In the genomic region with DNA sequence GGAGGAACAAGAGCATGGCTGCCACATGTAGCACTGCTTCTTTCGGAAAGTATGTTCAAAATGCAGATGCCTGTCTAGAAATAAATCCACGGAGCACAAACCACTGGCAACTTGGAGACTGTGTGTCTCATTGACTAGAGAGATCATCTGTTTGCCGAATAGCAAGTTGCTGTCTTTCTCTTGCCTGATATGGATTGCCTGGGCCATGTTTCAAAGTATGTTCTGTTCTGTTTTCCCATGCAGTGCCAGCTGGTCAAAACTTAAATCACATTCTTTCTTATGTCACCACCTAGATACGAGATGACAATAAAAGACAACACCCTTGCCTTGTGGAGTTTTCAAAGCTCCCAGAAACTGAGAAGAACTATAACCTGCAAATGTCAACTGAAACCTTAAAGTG, we compare ENCODE assay signal across 23 cellular contexts.
"Had no signal": no experiment of that assay in that cellular context is flagged by ENCODE, and none has a peak within 500 bp of the region (broad histone marks: within the 10 kb centered on the region; RNA-seq: fewer than 3 reads in every experiment).

No MANE protein-coding gene starts in this region.

- H3K27me3 ChIP-seq: esophagus muscularis mucosa, left lung had no signal

- H3K4me3 Mint-ChIP-seq: mesothelial cell of epicardium had no signal

- ATAC-seq: foreskin keratinocyte, heart right ventricle, left cardiac atrium, left lung, left ventricle myocardium superior, lower lobe of right lung, mucosa of descending colon had no signal

- H3K4me1 ChIP-seq: esophagus muscularis mucosa, foreskin keratinocyte, heart right ventricle, left lung, lower lobe of right lung had no signal

- DNase-seq: dermis blood vessel endothelial cell; dorsolateral prefrontal cortex; effector CD4-positive, alpha-beta T cell; effector memory CD4-positive, alpha-beta T cell; foreskin keratinocyte; glutamatergic neuron; head of caudate nucleus; heart right ventricle; hippocampal formation; left cardiac atrium; left lung; left ventricle myocardium superior; lower lobe of right lung; mesenchymal stem cell; mucosa of descending colon had no signal

- H3K9me3 ChIP-seq: esophagus muscularis mucosa, heart right ventricle, left lung, lower lobe of right lung, mucosa of descending colon had no signal

- FAIRE-seq: colon, endothelial cell of umbilical vein, frontal cortex, islet of Langerhans, keratinocyte had no signal

- H3K27ac Mint-ChIP-seq: mesothelial cell of epicardium had no signal

- H3K36me3 ChIP-seq: heart right ventricle, left lung, lower lobe of right lung had no signal

- H3K4me1 Mint-ChIP-seq: mesothelial cell of epicardium had no signal

- H3K4me3 ChIP-seq: coronary artery, dorsolateral prefrontal cortex, esophagus muscularis mucosa, heart right ventricle, left lung, lower lobe of right lung, mucosa of descending colon had no signal

- H3K27ac ChIP-seq: coronary artery, dorsolateral prefrontal cortex, esophagus muscularis mucosa, foreskin keratinocyte, heart right ventricle, left lung, lower lobe of right lung had no signal
